1 cellular context compared by ENCODE assay signal in genomic region chr20:46689082-46689753, GRCh38.
A peak's percentile ranks its signal among the peaks of the same experiment; 100 is the strongest.
TF ChIP-seq lines count a peak whose summit lies in the region.

Gene TP53RK (minus strand): TSS chr20:46689444. CDS start chr20:46689414, 30 bp downstream.

TF ChIP-seq in K562, 482 proteins besides CTCF, POLR2A, EP300 and RAD21 (continued from another document and continues in another):
- peak; percentile 74; the same call in 1 of the 2 replicates for TF ChIP-seq NKRF (IDR thresholded peaks at IDR 0.05; ENCODE audit: borderline replicate concordance)
- TF ChIP-seq, protein P1, sequence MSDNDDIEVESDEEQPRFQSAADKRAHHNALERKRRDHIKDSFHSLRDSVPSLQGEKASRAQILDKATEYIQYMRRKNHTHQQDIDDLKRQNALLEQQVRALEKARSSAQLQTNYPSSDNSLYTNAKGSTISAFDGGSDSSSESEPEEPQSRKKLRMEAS (CRISPR knock-in tag; IDR thresholded peaks at IDR 0.05) = peak; percentile 49; the same call in 1 of the 2 replicates
- TF ChIP-seq BRD9 (IDR thresholded peaks at IDR 0.05; ENCODE audit: low read depth, partially characterized antibody) = no peak
- TF ChIP-seq SRSF7 (optimal IDR thresholded peaks at IDR 0.05; ENCODE audit: low read depth, low read length) = no peak
- no peak for TF ChIP-seq BRF1 (IDR thresholded peaks at IDR 0.05; ENCODE audit: borderline replicate concordance, extremely low read depth, insufficient read length)
- no peak for TF ChIP-seq ZNF444 (CRISPR knock-in tag; IDR thresholded peaks at IDR 0.05)
- TF ChIP-seq CEBPB (tag; IDR thresholded peaks at IDR 0.05) = no peak
- peak; percentile 80 for TF ChIP-seq GTF2E2 (tag; IDR thresholded peaks at IDR 0.05)
- TF ChIP-seq CC2D1A (IDR thresholded peaks at IDR 0.05) = no peak
- no peak for TF ChIP-seq ZNF274 (IDR thresholded peaks at IDR 0.05; ENCODE audit: borderline replicate concordance, low read depth, low read length)
- TF ChIP-seq ZNF778 (CRISPR knock-in tag; IDR thresholded peaks at IDR 0.05) = no peak
- peak; percentile 83 for TF ChIP-seq TAF7 (tag; IDR thresholded peaks at IDR 0.05)
- no peak for TF ChIP-seq TCF7L2 (IDR thresholded peaks at IDR 0.05; ENCODE audit: low read depth, low read length)
- TF ChIP-seq ILF3 (IDR thresholded peaks at IDR 0.05; ENCODE audit: borderline replicate concordance) = no peak
- TF ChIP-seq, protein P2, sequence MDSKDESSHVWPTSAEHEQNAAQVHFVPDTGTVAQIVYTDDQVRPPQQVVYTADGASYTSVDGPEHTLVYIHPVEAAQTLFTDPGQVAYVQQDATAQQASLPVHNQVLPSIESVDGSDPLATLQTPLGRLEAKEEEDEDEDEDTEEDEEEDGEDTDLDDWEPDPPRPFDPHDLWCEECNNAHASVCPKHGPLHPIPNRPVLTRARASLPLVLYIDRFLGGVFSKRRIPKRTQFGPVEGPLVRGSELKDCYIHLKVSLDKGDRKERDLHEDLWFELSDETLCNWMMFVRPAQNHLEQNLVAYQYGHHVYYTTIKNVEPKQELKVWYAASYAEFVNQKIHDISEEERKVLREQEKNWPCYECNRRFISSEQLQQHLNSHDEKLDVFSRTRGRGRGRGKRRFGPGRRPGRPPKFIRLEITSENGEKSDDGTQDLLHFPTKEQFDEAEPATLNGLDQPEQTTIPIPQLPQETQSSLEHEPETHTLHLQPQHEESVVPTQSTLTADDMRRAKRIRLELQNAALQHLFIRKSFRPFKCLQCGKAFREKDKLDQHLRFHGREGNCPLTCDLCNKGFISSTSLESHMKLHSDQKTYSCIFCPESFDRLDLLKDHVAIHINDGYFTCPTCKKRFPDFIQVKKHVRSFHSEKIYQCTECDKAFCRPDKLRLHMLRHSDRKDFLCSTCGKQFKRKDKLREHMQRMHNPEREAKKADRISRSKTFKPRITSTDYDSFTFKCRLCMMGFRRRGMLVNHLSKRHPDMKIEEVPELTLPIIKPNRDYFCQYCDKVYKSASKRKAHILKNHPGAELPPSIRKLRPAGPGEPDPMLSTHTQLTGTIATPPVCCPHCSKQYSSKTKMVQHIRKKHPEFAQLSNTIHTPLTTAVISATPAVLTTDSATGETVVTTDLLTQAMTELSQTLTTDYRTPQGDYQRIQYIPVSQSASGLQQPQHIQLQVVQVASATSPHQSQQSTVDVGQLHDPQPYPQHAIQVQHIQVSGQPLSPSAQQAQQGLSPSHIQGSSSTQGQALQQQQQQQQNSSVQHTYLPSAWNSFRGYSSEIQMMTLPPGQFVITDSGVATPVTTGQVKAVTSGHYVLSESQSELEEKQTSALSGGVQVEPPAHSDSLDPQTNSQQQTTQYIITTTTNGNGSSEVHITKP (IDR thresholded peaks at IDR 0.05; ENCODE audit: partially characterized antibody) = peak; percentile 10
- TF ChIP-seq JUND (IDR thresholded peaks at IDR 0.05; ENCODE audit: borderline replicate concordance, low read depth, low read length) = no peak
- peak; percentile 5; the same call in 1 of the 3 replicates for TF ChIP-seq JUND (tag; IDR thresholded peaks at IDR 0.05; ENCODE audit: borderline replicate concordance, low read depth, low read length)
- no peak for TF ChIP-seq ZKSCAN8 (CRISPR knock-in tag; IDR thresholded peaks at IDR 0.05)
- TF ChIP-seq, protein P3, sequence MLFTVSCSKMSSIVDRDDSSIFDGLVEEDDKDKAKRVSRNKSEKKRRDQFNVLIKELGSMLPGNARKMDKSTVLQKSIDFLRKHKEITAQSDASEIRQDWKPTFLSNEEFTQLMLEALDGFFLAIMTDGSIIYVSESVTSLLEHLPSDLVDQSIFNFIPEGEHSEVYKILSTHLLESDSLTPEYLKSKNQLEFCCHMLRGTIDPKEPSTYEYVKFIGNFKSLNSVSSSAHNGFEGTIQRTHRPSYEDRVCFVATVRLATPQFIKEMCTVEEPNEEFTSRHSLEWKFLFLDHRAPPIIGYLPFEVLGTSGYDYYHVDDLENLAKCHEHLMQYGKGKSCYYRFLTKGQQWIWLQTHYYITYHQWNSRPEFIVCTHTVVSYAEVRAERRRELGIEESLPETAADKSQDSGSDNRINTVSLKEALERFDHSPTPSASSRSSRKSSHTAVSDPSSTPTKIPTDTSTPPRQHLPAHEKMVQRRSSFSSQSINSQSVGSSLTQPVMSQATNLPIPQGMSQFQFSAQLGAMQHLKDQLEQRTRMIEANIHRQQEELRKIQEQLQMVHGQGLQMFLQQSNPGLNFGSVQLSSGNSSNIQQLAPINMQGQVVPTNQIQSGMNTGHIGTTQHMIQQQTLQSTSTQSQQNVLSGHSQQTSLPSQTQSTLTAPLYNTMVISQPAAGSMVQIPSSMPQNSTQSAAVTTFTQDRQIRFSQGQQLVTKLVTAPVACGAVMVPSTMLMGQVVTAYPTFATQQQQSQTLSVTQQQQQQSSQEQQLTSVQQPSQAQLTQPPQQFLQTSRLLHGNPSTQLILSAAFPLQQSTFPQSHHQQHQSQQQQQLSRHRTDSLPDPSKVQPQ (CRISPR knock-in tag; IDR thresholded peaks at IDR 0.05; ENCODE audit: borderline replicate concordance) = no peak
- no peak for TF ChIP-seq EZH2 (IDR thresholded peaks at IDR 0.05; ENCODE audit: borderline replicate concordance, low read depth, low read length)
- TF ChIP-seq KDM5B (IDR thresholded peaks at IDR 0.05; ENCODE audit: insufficient replicate concordance, low read depth, low read length) = no peak
- TF ChIP-seq, protein P4, sequence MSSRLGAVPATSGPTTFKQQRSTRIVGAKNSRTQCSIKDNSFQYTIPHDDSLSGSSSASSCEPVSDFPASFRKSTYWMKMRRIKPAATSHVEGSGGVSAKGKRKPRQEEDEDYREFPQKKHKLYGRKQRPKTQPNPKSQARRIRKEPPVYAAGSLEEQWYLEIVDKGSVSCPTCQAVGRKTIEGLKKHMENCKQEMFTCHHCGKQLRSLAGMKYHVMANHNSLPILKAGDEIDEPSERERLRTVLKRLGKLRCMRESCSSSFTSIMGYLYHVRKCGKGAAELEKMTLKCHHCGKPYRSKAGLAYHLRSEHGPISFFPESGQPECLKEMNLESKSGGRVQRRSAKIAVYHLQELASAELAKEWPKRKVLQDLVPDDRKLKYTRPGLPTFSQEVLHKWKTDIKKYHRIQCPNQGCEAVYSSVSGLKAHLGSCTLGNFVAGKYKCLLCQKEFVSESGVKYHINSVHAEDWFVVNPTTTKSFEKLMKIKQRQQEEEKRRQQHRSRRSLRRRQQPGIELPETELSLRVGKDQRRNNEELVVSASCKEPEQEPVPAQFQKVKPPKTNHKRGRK (tag; IDR thresholded peaks at IDR 0.05) = no peak
- TF ChIP-seq MNT (conservative IDR thresholded peaks at IDR 0.05) = peak in 1 of 2 experiments; percentile 82; a peak in 2 of 4 replicates
- TF ChIP-seq, protein P5, sequence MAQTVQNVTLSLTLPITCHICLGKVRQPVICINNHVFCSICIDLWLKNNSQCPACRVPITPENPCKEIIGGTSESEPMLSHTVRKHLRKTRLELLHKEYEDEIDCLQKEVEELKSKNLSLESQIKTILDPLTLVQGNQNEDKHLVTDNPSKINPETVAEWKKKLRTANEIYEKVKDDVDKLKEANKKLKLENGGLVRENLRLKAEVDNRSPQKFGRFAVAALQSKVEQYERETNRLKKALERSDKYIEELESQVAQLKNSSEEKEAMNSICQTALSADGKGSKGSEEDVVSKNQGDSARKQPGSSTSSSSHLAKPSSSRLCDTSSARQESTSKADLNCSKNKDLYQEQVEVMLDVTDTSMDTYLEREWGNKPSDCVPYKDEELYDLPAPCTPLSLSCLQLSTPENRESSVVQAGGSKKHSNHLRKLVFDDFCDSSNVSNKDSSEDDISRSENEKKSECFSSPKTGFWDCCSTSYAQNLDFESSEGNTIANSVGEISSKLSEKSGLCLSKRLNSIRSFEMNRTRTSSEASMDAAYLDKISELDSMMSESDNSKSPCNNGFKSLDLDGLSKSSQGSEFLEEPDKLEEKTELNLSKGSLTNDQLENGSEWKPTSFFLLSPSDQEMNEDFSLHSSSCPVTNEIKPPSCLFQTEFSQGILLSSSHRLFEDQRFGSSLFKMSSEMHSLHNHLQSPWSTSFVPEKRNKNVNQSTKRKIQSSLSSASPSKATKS (CRISPR knock-in tag; IDR thresholded peaks at IDR 0.05) = no peak
- TF ChIP-seq NCOA2 (IDR thresholded peaks at IDR 0.05; ENCODE audit: partially characterized antibody in 2 of 2) = no peak
- TF ChIP-seq ZNF133 (CRISPR knock-in tag; IDR thresholded peaks at IDR 0.05) = no peak
- TF ChIP-seq MIER1 (IDR thresholded peaks at IDR 0.05; ENCODE audit: low read depth) = no peak
- TF ChIP-seq SREBF1 (IDR thresholded peaks at IDR 0.05; ENCODE audit: borderline replicate concordance, low read depth, low read length) = no peak
- TF ChIP-seq ETV1 (tag; conservative IDR thresholded peaks at IDR 0.05; ENCODE audit: low read depth) = peak; percentile 62
- no peak for TF ChIP-seq NCOR1 (IDR thresholded peaks at IDR 0.05)
- TF ChIP-seq MYC (IDR thresholded peaks at IDR 0.05; ENCODE audit: low read depth, low read length) = no peak; the same call in 1 of the 2 replicates
- TF ChIP-seq MYC (CRISPR knock-in tag; IDR thresholded peaks at IDR 0.05; ENCODE audit: borderline replicate concordance, low read depth) = no peak
- TF ChIP-seq EWSR1 (IDR thresholded peaks at IDR 0.05; ENCODE audit: borderline replicate concordance, low read depth, partially characterized antibody) = no peak
- peak; percentile 85 for TF ChIP-seq EGR1 (conservative IDR thresholded peaks at IDR 0.05)
- TF ChIP-seq TRIM25 (IDR thresholded peaks at IDR 0.05; ENCODE audit: borderline replicate concordance) = no peak
- peak; percentile 42 for TF ChIP-seq L3MBTL2 (IDR thresholded peaks at IDR 0.05)
- TF ChIP-seq ZNF584 (CRISPR knock-in tag; IDR thresholded peaks at IDR 0.05; ENCODE audit: low read depth) = no peak
- TF ChIP-seq KLF13 (tag; IDR thresholded peaks at IDR 0.05; ENCODE audit: borderline replicate concordance, low read depth) = no peak
- TF ChIP-seq CHD4 (IDR thresholded peaks at IDR 0.05; ENCODE audit: insufficient read depth, insufficient replicate concordance, low read depth, low read length, poor library complexity, severe bottlenecking) = no peak
- TF ChIP-seq MXI1 (IDR thresholded peaks at IDR 0.05; ENCODE audit: low read depth, low read length) = 0 out of 2 replicates have a peak, but pooled peaks have one; percentile 2
- TF ChIP-seq ETS1 (conservative IDR thresholded peaks at IDR 0.05; ENCODE audit: control insufficient read depth, low read depth, low read length) = peak; percentile 67; the same call in 1 of the 2 replicates
- TF ChIP-seq MAFF (IDR thresholded peaks at IDR 0.05; ENCODE audit: low read length) = no peak
